ENCODE assay signal across 8 cellular contexts in genomic region chr11:536841-537621, GRCh38. TPM values are rescaled to one million over a fixed set of nuclear protein-coding genes. Genes with fewer than 3 reads are reported as not detected.
DNase-seq lines count a peak whose midpoint lies in the region; ATAC-seq and TF ChIP-seq lines count a peak whose summit lies in the region.

Gene LRRC56 (plus strand): TSS chr11:537527. CDS start chr11:540685, 3,158 bp downstream.

- peak within 1 kb of the TSS; percentile 3 for H2BK12ac ChIP-seq in trophoblast cell (ENCODE audit: low read length)

- H3K27me3 Mint-ChIP-seq in IgD-negative memory B cell: no peaks in the 10 kb centered on the region

- TF ChIP-seq CTCF in RWPE1 (conservative IDR thresholded peaks at IDR 0.05; ENCODE audit: low read depth) (no peak), upper lobe of left lung (IDR thresholded peaks at IDR 0.05) (peak in 2 of 6 experiments; percentile 17 to 20)

- H3K27ac ChIP-seq in RWPE1 (peak within 1 kb of the TSS; percentile 99), trophoblast cell (ENCODE audit: low read depth, low read length) (no peak within 1 kb of the TSS), upper lobe of left lung (peak within 1 kb of the TSS; percentile 47 to 89 (median 84))

- no peak within 1 kb of the TSS for H3K23ac ChIP-seq in trophoblast cell (ENCODE audit: low read length)

- H3K27ac Mint-ChIP-seq in IgD-negative memory B cell: peak within 1 kb of the TSS; percentile 98 to 100 (median 98)

- H2AK5ac ChIP-seq in trophoblast cell (ENCODE audit: low read length): peak within 1 kb of the TSS; percentile 2

- TF ChIP-seq POLR2A in upper lobe of left lung (IDR thresholded peaks at IDR 0.05): peak in 2 of 4 donors; percentile 41 to 46

- no peaks in the 10 kb centered on the region for H3K9me3 Mint-ChIP-seq in IgD-negative memory B cell

- H3K9me3 ChIP-seq in trophoblast cell (ENCODE audit: insufficient read depth, low read depth, low read length) (peaks cover 3% of the 10 kb centered on the region), upper lobe of left lung (no peaks in the 10 kb centered on the region)

- H3K27me3 ChIP-seq in trophoblast cell (ENCODE audit: insufficient read depth, low read length) (peaks cover 12% of the 10 kb centered on the region), upper lobe of left lung (no peaks in the 10 kb centered on the region)

- POLR2A ChIA-PET in RWPE1 (lab: Yijun Ruan, JAX; ENCODE audit: low non-redundant PET): no interaction called here

- H4K8ac ChIP-seq in trophoblast cell (ENCODE audit: low read depth, low read length): peak within 1 kb of the TSS; percentile 40

- TF ChIP-seq EP300 in upper lobe of left lung (IDR thresholded peaks at IDR 0.05): peak in 1 of 4 donors; percentile 16

- H3K14ac ChIP-seq in trophoblast cell (ENCODE audit: low read length): peak within 1 kb of the TSS; percentile 0

- ATAC-seq in GM21390 (IDR thresholded peaks at IDR 0.05; ENCODE audit: unreplicated experiment) (peak; percentile 44), upper lobe of left lung (ENCODE audit: low FRiP score in 2 of 2) (peak; percentile 54 to 64)

- H3K4me3 ChIP-seq in trophoblast cell (ENCODE audit: low read depth, low read length) (peak within 1 kb of the TSS; percentile 42), upper lobe of left lung (peak within 1 kb of the TSS; percentile 3 to 97 (median 91))

- H3K79me1 ChIP-seq in trophoblast cell (ENCODE audit: low read length): peaks cover 15% of the 10 kb centered on the region

- peak within 1 kb of the TSS; percentile 2 for H2BK120ac ChIP-seq in trophoblast cell (ENCODE audit: insufficient read depth, low read length, poor library complexity)

- no peak within 1 kb of the TSS for H2BK5ac ChIP-seq in trophoblast cell (ENCODE audit: low read depth, low read length, poor library complexity)

- DNase-seq in D341Med (ENCODE audit: low spot score): peak; percentile 83
- DNase-seq in RWPE1 (ENCODE audit: low spot score): peak; percentile 90
- DNase-seq in activated gamma-delta T cell treated with anti-CD3 and anti-CD28 coated beads, Interleukin-2, amount 50 U/mL, for 16 hours (ENCODE audit: low read depth): peak; percentile 84
- peak; percentile 98 for DNase-seq in germinal center (ENCODE audit: low spot score)
- DNase-seq in trophoblast cell: peak; percentile 88 to 89
- peak; percentile 92 to 98 for DNase-seq in upper lobe of left lung

- H3K4ac ChIP-seq in trophoblast cell (ENCODE audit: low read depth, low read length): no peak within 1 kb of the TSS

- H3K36me3 ChIP-seq in trophoblast cell (ENCODE audit: control insufficient read depth in 1 of 2, insufficient read depth in 2 of 2, low read length in 2 of 2) (peaks cover 20 to 23% of the 10 kb centered on the region in 2 experiments), upper lobe of left lung (peaks cover 4 to 18% (median 12%) of the 10 kb centered on the region in 4 donors)

- H3K36me3 Mint-ChIP-seq in IgD-negative memory B cell: peaks cover 2% of the 10 kb centered on the region

- H3K4me3 Mint-ChIP-seq in IgD-negative memory B cell: peak within 1 kb of the TSS; percentile 91 to 100 (median 96)

- peak within 1 kb of the TSS; percentile 35 for H3K18ac ChIP-seq in trophoblast cell (ENCODE audit: low read length)

- H3K4me1 Mint-ChIP-seq in IgD-negative memory B cell: peaks cover 2 to 11% (median 5%) of the 10 kb centered on the region in 3 donors

- H3K4me1 ChIP-seq in trophoblast cell (ENCODE audit: control insufficient read depth in 1 of 2, insufficient read depth in 2 of 2, low read length in 2 of 2): peaks cover 21 to 23% of the 10 kb centered on the region in 2 experiments
- H3K4me1 ChIP-seq in upper lobe of left lung: peaks cover 31 to 49% (median 34%) of the 10 kb centered on the region in 4 donors

- peak within 1 kb of the TSS; percentile 15 for H4K12ac ChIP-seq in trophoblast cell (ENCODE audit: low read depth, low read length)

- no CpG with 5 or more reads among the region's 93 CpGs for WGBS in trophoblast cell (ENCODE audit: extremely low coverage, insufficient coverage, insufficient read length)
- WGBS in upper lobe of left lung, 2 donors: 6% methylated on average over 55 of the region's 93 CpGs; no CpG with 5 or more reads in 1 of the 2 donors

- CTCF ChIA-PET in RWPE1 (lab: Yijun Ruan, JAX): no interaction called here

- H3K4me2 ChIP-seq in trophoblast cell (ENCODE audit: low read length): peak within 1 kb of the TSS; percentile 63

- peaks cover 6% of the 10 kb centered on the region for H3K79me2 ChIP-seq in trophoblast cell (ENCODE audit: control insufficient read depth, insufficient read depth, low read length, poor library complexity)

- peak within 1 kb of the TSS; percentile 76 for H2AFZ ChIP-seq in trophoblast cell (ENCODE audit: insufficient read depth, low read length, poor library complexity)

- H4K91ac ChIP-seq in trophoblast cell (ENCODE audit: low read depth, low read length): peak within 1 kb of the TSS; percentile 28

- no peak within 1 kb of the TSS for H3K9ac ChIP-seq in trophoblast cell (ENCODE audit: low read length)

RNA-seq across cellular contexts. Expression of gene LRRC56, which starts in this region (rescaled TPM):
- 2.6 TPM for polyA plus RNA-seq in IgD-negative memory B cell
- 0.22 and 0.40 TPM in 2 replicates for polyA plus RNA-seq in trophoblast cell (2013)
- total RNA-seq in upper lobe of left lung: 10 to 100 TPM in 1 of 6 donors, 1 to 10 TPM in 5; 3.5 to 11.5 (median 5.8) TPM
